ENCODE assay signal across 9 cellular contexts in the genomic region with DNA sequence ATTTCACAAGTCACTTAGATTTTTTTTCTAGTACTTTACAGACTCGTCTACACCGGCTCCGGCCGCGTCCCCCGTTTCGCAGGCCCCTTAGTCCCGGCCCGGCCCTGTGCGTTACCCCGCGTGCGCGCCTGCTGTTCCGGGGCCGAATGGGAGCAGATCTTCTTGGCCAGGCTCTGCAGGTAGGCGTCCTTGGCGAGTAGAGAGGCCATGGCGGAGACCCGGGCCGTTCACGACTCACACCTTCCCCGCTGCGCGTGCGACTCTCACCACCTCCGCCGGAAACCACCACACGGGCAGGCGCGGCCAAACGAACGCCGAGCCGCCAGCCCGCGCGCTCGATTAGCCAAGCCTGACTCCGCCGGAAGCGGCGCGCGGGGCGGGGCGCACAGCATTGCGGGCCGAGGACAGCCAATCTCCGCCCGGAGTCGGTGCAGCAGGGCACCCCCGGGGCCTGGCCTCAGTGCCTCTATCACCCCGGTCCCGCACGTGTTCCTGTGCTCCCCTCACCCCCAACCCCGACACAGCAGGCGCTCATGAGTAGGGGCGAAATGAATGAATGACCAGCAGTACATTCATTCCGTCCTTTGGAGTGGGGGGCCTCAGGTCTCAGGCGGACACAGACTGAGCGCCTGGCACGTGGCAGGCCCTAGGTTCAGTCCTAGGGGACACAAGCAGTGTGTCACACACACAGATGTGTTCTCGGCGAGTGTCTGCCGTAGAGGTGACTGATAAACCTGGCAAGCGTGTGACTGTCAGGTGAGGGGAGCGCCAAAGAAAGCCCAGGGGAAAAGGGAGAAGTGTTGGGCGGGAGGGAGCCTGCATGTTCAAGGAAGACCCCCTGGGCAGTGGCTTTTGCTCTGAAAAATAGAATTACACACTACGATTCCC. TPM values are rescaled to one million over a fixed set of nuclear protein-coding genes. Genes with fewer than 3 reads are reported as not detected.
DNase-seq lines count a peak whose midpoint lies in the region; ATAC-seq, FAIRE-seq and TF ChIP-seq lines count a peak whose summit lies in the region.
"Had no signal": no experiment of that assay in that cellular context is flagged by ENCODE, and none has a peak within 500 bp of the region (broad histone marks: within the 10 kb centered on the region; RNA-seq: fewer than 3 reads in every experiment).

A gene (minus strand): TSS at position 265 of the 888 bp plus-strand sequence. CDS start 56 bp downstream, at position 209.

- H3K27ac ChIP-seq in HepG2 (ENCODE audit: extremely low read length, insufficient read depth, low read length), result peak within 1 kb of the TSS; percentile 70

- ATAC-seq in GM19455 (IDR thresholded peaks at IDR 0.05; ENCODE audit: unreplicated experiment), result peak; percentile 79
- ATAC-seq in HG03575 (IDR thresholded peaks at IDR 0.05; ENCODE audit: extremely low read depth, insufficient number of reproducible peaks, low FRiP score, unreplicated experiment), result peak; percentile 61
- ATAC-seq in HepG2, result peak; percentile 90

- H3K4me3 Mint-ChIP-seq in dendritic cell treated with granulocyte-macrophage colony-stimulating factor and Interleukin-4, amounts not matched to agents 40 ng/mL and 50 ng/mL, for 4 days, result peak within 1 kb of the TSS; percentile 97

- peak; percentile 29 for TF ChIP-seq CTCF in HepG2 (CRISPR knock-in tag; IDR thresholded peaks at IDR 0.05)

- peaks cover 26% of the 10 kb centered on the region for H3K79me2 ChIP-seq in HepG2 (ENCODE audit: insufficient read depth, low read length)

- TF ChIP-seq RAD21 in HepG2 (CRISPR knock-in tag; IDR thresholded peaks at IDR 0.05), result peak; percentile 55; the same call in 1 of the 2 replicates

- H3K9ac ChIP-seq in HepG2 (ENCODE audit: insufficient read depth, low read depth, low read length), result peak within 1 kb of the TSS; percentile 91

- H3K4me2 ChIP-seq in HepG2 (ENCODE audit: low read depth, low read length), result peak within 1 kb of the TSS; percentile 85

- WGBS in HepG2 (ENCODE audit: low lambda C conversion rate), result 25% methylated on average over 26 of the region's 70 CpGs

- FAIRE-seq in HepG2 (lab: Jason Lieb, UNC), result peak; percentile 26
- FAIRE-seq: islet of Langerhans had no signal

- peaks cover 91% of the 10 kb centered on the region for H3K4me1 Mint-ChIP-seq in dendritic cell treated with granulocyte-macrophage colony-stimulating factor and Interleukin-4, amounts not matched to agents 40 ng/mL and 50 ng/mL, for 4 days (ENCODE audit: low read depth)

- peaks cover 22% of the 10 kb centered on the region for H3K4me1 ChIP-seq in HepG2 (ENCODE audit: insufficient read depth, low read length)

- DNase-seq in CD1c-positive myeloid dendritic cell (ENCODE audit: extremely low spot score), result peak; percentile 95
- DNase-seq in NCI-H82 (lab: John Stamatoyannopoulos, UW), result peak; percentile 93
- DNase-seq in activated CD4-positive, alpha-beta T cell treated with anti-CD3 and anti-CD28 coated beads, Interleukin-2, amount 50 U/mL, for 4 hours, result peak; percentile 89 to 91
- DNase-seq in HepG2 (ENCODE audit: low spot score), result peak; percentile 78
- peak; percentile 91 for DNase-seq in stimulated activated CD4-positive, alpha-beta T cell treated with anti-CD3 and anti-CD28 coated beads, Interleukin-2, amount 100 ng/mL, for 4 hours (ENCODE audit: low read depth)

- no peak within 1 kb of the TSS for H2AFZ ChIP-seq in HepG2 (ENCODE audit: low read length)

- H3K27me3 Mint-ChIP-seq in dendritic cell treated with granulocyte-macrophage colony-stimulating factor and Interleukin-4, amounts not matched to agents 40 ng/mL and 50 ng/mL, for 4 days, result no peaks in the 10 kb centered on the region

- 0 out of 2 replicates have a peak, but pooled peaks cover 5% of the 10 kb centered on the region for H4K20me1 ChIP-seq in HepG2 (ENCODE audit: insufficient read depth, low read length)

- intact Hi-C loops in dendritic cell treated with granulocyte-macrophage colony-stimulating factor and Interleukin-4, amounts not matched to agents 40 ng/mL and 50 ng/mL, for 4 days (cut with micrococcal nuclease), result loop anchor here (1.0 kb wide), 1 partner anchor 12 kb away; a partner anchor contains a TSS
- intact Hi-C loops in HepG2 (cut with micrococcal nuclease; ENCODE audit: unreplicated experiment), result no loop called here

- peaks cover 21 to 49% of the 10 kb centered on the region in 2 experiments; a peak in 4 of 5 replicates for H3K36me3 ChIP-seq in HepG2 (replicated peaks in 1 of 2; ENCODE audit: control insufficient read depth in 1 of 2, insufficient read depth in 2 of 2, low read length in 2 of 2)

- peaks cover 85% of the 10 kb centered on the region for H3K36me3 Mint-ChIP-seq in dendritic cell treated with granulocyte-macrophage colony-stimulating factor and Interleukin-4, amounts not matched to agents 40 ng/mL and 50 ng/mL, for 4 days (ENCODE audit: low read depth)

- H3K27ac Mint-ChIP-seq in dendritic cell treated with granulocyte-macrophage colony-stimulating factor and Interleukin-4, amounts not matched to agents 40 ng/mL and 50 ng/mL, for 4 days, result peak within 1 kb of the TSS; percentile 92

- in situ Hi-C loops in HepG2 (cut with HindIII; ENCODE audit: extremely low pct_ligation_motif_present, low pct_unique_long_range_greater_than_20kb), result no loop called here

- peak within 1 kb of the TSS; percentile 82 to 91 (median 84) for H3K4me3 ChIP-seq in HepG2 (replicated peaks in 1 of 3; ENCODE audit: insufficient read depth in 1 of 3, low read depth in 2 of 3, low read length in 3 of 3)

- no peaks in the 10 kb centered on the region for H3K9me3 Mint-ChIP-seq in dendritic cell treated with granulocyte-macrophage colony-stimulating factor and Interleukin-4, amounts not matched to agents 40 ng/mL and 50 ng/mL, for 4 days

- TF ChIP-seq POLR2A in HepG2 (IDR thresholded peaks at IDR 0.05; ENCODE audit: insufficient read depth in 1 of 2, low read depth in 2 of 2, low read length in 2 of 2), result peak; percentile 78 to 92

- H3K27me3 ChIP-seq in HepG2 (ENCODE audit: control insufficient read depth in 1 of 2, insufficient read depth in 2 of 2, low read length in 2 of 2), result no peaks in the 10 kb centered on the region; a peak in 1 of 5 replicates

- H3K9me3 ChIP-seq in HepG2 (ENCODE audit: low read length), result no peaks in the 10 kb centered on the region

- CTCF ChIA-PET in HepG2 (lab: Yijun Ruan, JAX; ENCODE audit: low intra/inter-chr PET ratio, low total read pairs), result no interaction called here

- TF ChIP-seq EP300 in HepG2 (IDR thresholded peaks at IDR 0.05; ENCODE audit: low read depth in 2 of 2, low read length in 2 of 2) (peak; percentile 40 to 70; a peak in 3 of 4 replicates), HepG2 (CRISPR knock-in tag; IDR thresholded peaks at IDR 0.05; ENCODE audit: borderline replicate concordance) (peak; percentile 43; the same call in 1 of the 2 replicates)

- TSS peak; percentile 89 for BruUV-seq in HepG2 (replicated peaks; lab: Mats Ljungman, UMichigan)

- POLR2A ChIA-PET in HepG2 (lab: Yijun Ruan, JAX), result interaction anchor here (1.6 kb wide), 1 partner anchor 12 kb away, joined by 7 read pairs; a partner anchor contains a TSS

TF ChIP-seq in HepG2, 621 proteins besides CTCF, POLR2A, EP300 and RAD21 (continues in another document):
- peak; percentile 84 for TF ChIP-seq SP5 (CRISPR knock-in tag; IDR thresholded peaks at IDR 0.05; ENCODE audit: borderline replicate concordance, low read depth)
- TF ChIP-seq KDM4B (CRISPR knock-in tag; IDR thresholded peaks at IDR 0.05), result no peak; the same call in 1 of the 2 replicates
- TF ChIP-seq IKZF4 (CRISPR knock-in tag; IDR thresholded peaks at IDR 0.05; ENCODE audit: borderline replicate concordance, low read depth, not compliant biosample characterization), result no peak
- TF ChIP-seq, protein P1, sequence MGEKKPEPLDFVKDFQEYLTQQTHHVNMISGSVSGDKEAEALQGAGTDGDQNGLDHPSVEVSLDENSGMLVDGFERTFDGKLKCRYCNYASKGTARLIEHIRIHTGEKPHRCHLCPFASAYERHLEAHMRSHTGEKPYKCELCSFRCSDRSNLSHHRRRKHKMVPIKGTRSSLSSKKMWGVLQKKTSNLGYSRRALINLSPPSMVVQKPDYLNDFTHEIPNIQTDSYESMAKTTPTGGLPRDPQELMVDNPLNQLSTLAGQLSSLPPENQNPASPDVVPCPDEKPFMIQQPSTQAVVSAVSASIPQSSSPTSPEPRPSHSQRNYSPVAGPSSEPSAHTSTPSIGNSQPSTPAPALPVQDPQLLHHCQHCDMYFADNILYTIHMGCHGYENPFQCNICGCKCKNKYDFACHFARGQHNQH (CRISPR knock-in tag; IDR thresholded peaks at IDR 0.05), result peak; percentile 98
- TF ChIP-seq FIP1L1 (IDR thresholded peaks at IDR 0.05; ENCODE audit: borderline replicate concordance, insufficient read depth, low read depth, low read length), result no peak; the same call in 1 of the 2 replicates
- peak; percentile 87 for TF ChIP-seq TEAD3 (CRISPR knock-in tag; optimal IDR thresholded peaks at IDR 0.05; ENCODE audit: borderline replicate concordance)

RNA-seq across cellular contexts. Expression of the gene that starts here (rescaled TPM):
- total RNA-seq in HepG2 (2016; rRNA removed; fragmentation: Illumina TruSeq; extraction: Trizol), result 13.3 and 14.7 TPM in 2 replicates
- total RNA-seq in HepG2 (2016; cell fraction: cytosol; rRNA removed; fragmentation: Illumina TruSeq; extraction: Trizol; ENCODE audit: low read depth), result 2.7 and 3.0 TPM in 2 replicates
- total RNA-seq in HepG2 (2016; cell fraction: insoluble cytoplasmic fraction; rRNA removed; fragmentation: Illumina TruSeq; extraction: Trizol), result 12.2 and 14.6 TPM in 2 replicates
- 4.6 and 5.3 TPM in 2 replicates for total RNA-seq in HepG2 (2016; cell fraction: membrane; rRNA removed; fragmentation: Illumina TruSeq; extraction: Trizol)
- total RNA-seq in HepG2 (2016; cell fraction: nucleus; rRNA removed; fragmentation: Illumina TruSeq; extraction: Trizol), result 10.4 and 11.5 TPM in 2 replicates
- 5.9 and 7.5 TPM in 2 replicates for polyA plus RNA-seq in HepG2 (2011; rRNA removed)
- polyA plus RNA-seq in HepG2 (2011; cell fraction: cytosol; rRNA removed), result 6.4 and 7.4 TPM in 2 replicates
- 16.7 and 18.0 TPM in 2 replicates for polyA plus RNA-seq in HepG2 (2011; cell fraction: nucleus; rRNA removed)
- 7.1 and 7.5 TPM in 2 replicates for polyA plus RNA-seq in HepG2 (2012)
- polyA plus RNA-seq in HepG2 (2016; cell fraction: cytosol; fragmentation: Illumina TruSeq; extraction: Trizol; ENCODE audit: low read depth), result 2.3 TPM in 2 replicates
- polyA plus RNA-seq in HepG2 (2016; cell fraction: insoluble cytoplasmic fraction; fragmentation: Illumina TruSeq; extraction: Trizol; ENCODE audit: low read depth), result 19.6 and 19.8 TPM in 2 replicates
- 3.3 and 4.3 TPM in 2 replicates for polyA plus RNA-seq in HepG2 (2016; cell fraction: membrane; fragmentation: Illumina TruSeq; extraction: Trizol; ENCODE audit: low read depth)
- 32.3 and 32.8 TPM in 2 replicates for polyA plus RNA-seq in HepG2 (2016; cell fraction: nucleus; fragmentation: Illumina TruSeq; extraction: Trizol; ENCODE audit: insufficient read depth, low read depth)
- 5.6 and 10.5 TPM in 2 replicates for polyA minus RNA-seq in HepG2 (2011; rRNA and poly(A)+ RNA removed; ENCODE audit: low replicate concordance)
- polyA minus RNA-seq in HepG2 (2011; cell fraction: cytosol; rRNA and poly(A)+ RNA removed), result 3.0 and 4.7 TPM in 2 replicates
- 6.1 and 7.7 TPM in 2 replicates for polyA minus RNA-seq in HepG2 (2011; cell fraction: nucleus; rRNA and poly(A)+ RNA removed)

Comparison
In these comparisons a context has a peak if more than half of its experiments do, and no peak if none do; other contexts are left out.
1. Peak in every context shown above with its lines: DNase-seq, ATAC-seq, H3K4me3 ChIP-seq and H3K27ac ChIP-seq.